10 cellular contexts compared by ENCODE assay signal in the genomic region with DNA sequence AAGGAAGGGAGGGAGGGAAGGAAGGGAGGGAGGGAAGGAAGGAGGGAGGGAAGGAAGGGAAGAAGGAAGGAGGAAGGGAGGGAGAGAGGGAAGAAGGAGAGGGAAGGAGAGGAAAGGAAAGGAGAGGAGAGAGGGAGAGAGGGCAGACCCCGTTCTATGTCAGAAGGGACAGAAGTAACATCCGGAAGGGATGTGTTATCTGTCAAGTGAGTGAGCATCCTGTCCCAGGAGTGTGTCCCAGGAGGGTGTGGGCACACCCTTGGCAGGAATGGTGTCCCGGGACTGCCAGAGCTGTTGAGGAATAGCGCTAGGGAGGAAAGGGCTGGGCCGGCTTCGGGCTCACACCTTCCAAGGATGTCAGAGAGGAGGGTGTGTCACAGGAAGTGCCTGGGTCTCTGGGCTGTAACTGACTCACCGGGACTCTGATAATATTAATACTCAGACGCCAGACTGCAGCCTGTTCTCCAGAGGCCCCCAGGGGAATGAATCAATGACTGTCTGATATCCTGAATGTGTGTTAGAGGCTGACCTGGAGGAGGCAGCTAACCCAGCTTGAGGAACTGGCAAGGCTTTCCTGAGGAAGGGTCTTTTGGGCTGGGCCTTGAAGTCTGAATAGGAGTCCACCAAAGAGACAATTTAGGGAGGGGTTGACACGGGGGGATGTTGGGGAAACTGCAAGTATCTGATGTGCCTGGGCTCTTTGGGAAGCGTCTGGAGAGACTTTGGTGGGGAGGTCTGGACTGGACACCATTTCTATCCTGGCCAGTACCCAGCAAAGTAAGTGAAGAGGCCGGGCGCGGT. TPM values are rescaled to one million over a fixed set of nuclear protein-coding genes. Genes with fewer than 3 reads are reported as not detected.
DNase-seq lines count a peak whose midpoint lies in the region; ATAC-seq and TF ChIP-seq lines count a peak whose summit lies in the region.
"Had no signal": no experiment of that assay in that cellular context is flagged by ENCODE, and none has a peak within 500 bp of the region (broad histone marks: within the 10 kb centered on the region; RNA-seq: fewer than 3 reads in every experiment).

No MANE protein-coding gene starts in this region.

- WGBS in gastroesophageal sphincter (ENCODE audit: low coverage in 1 of 2), 2 donors: 52 to 75% methylated on average over 7 to 8 of the region's 13 CpGs

- no peaks in the 10 kb centered on the region for H3K9me3 Mint-ChIP-seq in stimulated activated naive CD8-positive, alpha-beta T cell treated with anti-CD3 and anti-CD28 coated beads, Interleukin-15, amount 100 ng/mL, for 72 hours

- no peaks in the 10 kb centered on the region for H3K27me3 Mint-ChIP-seq in stimulated activated naive CD8-positive, alpha-beta T cell treated with anti-CD3 and anti-CD28 coated beads, Interleukin-15, amount 100 ng/mL, for 72 hours

- peak; percentile 71 for ATAC-seq in gastroesophageal sphincter
- ATAC-seq in stimulated activated naive CD8-positive, alpha-beta T cell treated with anti-CD3 and anti-CD28 coated beads, Interleukin-15, amount 100 ng/mL, for 72 hours: peak; percentile 65
- no peak for ATAC-seq in GM21529 (IDR thresholded peaks at IDR 0.05; ENCODE audit: unreplicated experiment)

- H3K4me1 Mint-ChIP-seq in stimulated activated naive CD8-positive, alpha-beta T cell treated with anti-CD3 and anti-CD28 coated beads, Interleukin-15, amount 100 ng/mL, for 72 hours: peaks cover 9% of the 10 kb centered on the region

- H3K27me3 ChIP-seq in gastroesophageal sphincter: no peaks in the 10 kb centered on the region
- H3K27me3 ChIP-seq: ascending aorta had no signal

- peak overlapping the region in 1 of 2 donors; percentile 6 for H3K4me3 Mint-ChIP-seq in stimulated activated naive CD8-positive, alpha-beta T cell treated with anti-CD3 and anti-CD28 coated beads, Interleukin-15, amount 100 ng/mL, for 72 hours

- peaks cover 0 to 17% (median 0%) of the 10 kb centered on the region in 3 donors for H3K4me1 ChIP-seq in gastroesophageal sphincter
- H3K4me1 ChIP-seq: ascending aorta had no signal

- no peaks in the 10 kb centered on the region for H3K36me3 ChIP-seq in gastroesophageal sphincter
- H3K36me3 ChIP-seq: ascending aorta, thoracic aorta had no signal

- no peak for TF ChIP-seq EP300 in gastroesophageal sphincter (IDR thresholded peaks at IDR 0.05)

- TF ChIP-seq POLR2A in gastroesophageal sphincter (IDR thresholded peaks at IDR 0.05): no peak

- peak overlapping the region in 2 of 4 donors; percentile 1 to 31 for H3K27ac ChIP-seq in gastroesophageal sphincter
- H3K27ac ChIP-seq: ascending aorta, thoracic aorta had no signal

- no peaks in the 10 kb centered on the region for H3K9me3 ChIP-seq in gastroesophageal sphincter
- H3K9me3 ChIP-seq: ascending aorta, thoracic aorta had no signal

- peak overlapping the region in 1 of 2 donors; percentile 27 for H3K27ac Mint-ChIP-seq in stimulated activated naive CD8-positive, alpha-beta T cell treated with anti-CD3 and anti-CD28 coated beads, Interleukin-15, amount 100 ng/mL, for 72 hours

- TF ChIP-seq CTCF in gastroesophageal sphincter (IDR thresholded peaks at IDR 0.05): no peak
- TF ChIP-seq CTCF in GM10266 (IDR thresholded peaks at IDR 0.05; ENCODE audit: control insufficient read depth, insufficient read depth, low read depth, missing control alignments): no peak

- H3K4me3 ChIP-seq in gastroesophageal sphincter: no peak overlapping the region
- H3K4me3 ChIP-seq: ascending aorta, thoracic aorta had no signal

- DNase-seq in activated effector memory CD4-positive, alpha-beta T cell treated with anti-CD3 and anti-CD28 coated beads, Interleukin-2, amount 50 U/mL, for 16 hours: peak; percentile 67
- no peak for DNase-seq in activated effector memory CD4-positive, alpha-beta T cell treated with Interleukin-2 at 50 U/mL for 16 hours
- peak; percentile 66 for DNase-seq in T1000 (lab: John Stamatoyannopoulos, UW)
- DNase-seq in stimulated activated naive CD8-positive, alpha-beta T cell treated with anti-CD3 and anti-CD28 coated beads, Interleukin-15, amount 100 ng/mL, for 72 hours: no peak
- DNase-seq in GM10266 (ENCODE audit: extremely low spot score): no peak
- no peak for DNase-seq in NK-92 (lab: John Stamatoyannopoulos, UW; ENCODE audit: unreplicated experiment)

RNA-seq across cellular contexts. Expression of a gene that starts 18.9 kb away (rescaled TPM):
- total RNA-seq in gastroesophageal sphincter: over 10,000 TPM in 1 of 4 donors, 1,000 to 10,000 TPM in 3; 4,936 to 13,281 (median 6,781) TPM

RNA-seq across cellular contexts. Expression of a gene that starts 35.7 kb away (rescaled TPM):
- 10 to 100 TPM in 1 of 4 donors, 1 to 10 TPM in 3; 5.8 to 11.8 (median 8.2) TPM for total RNA-seq in gastroesophageal sphincter

RNA-seq across cellular contexts. Expression of a gene that starts 43.3 kb away (rescaled TPM):
- 10 to 100 TPM in 3 of 4 donors, 1 to 10 TPM in 1; 6.5 to 32.0 (median 26.3) TPM for total RNA-seq in gastroesophageal sphincter

Comparison
In these comparisons a context has a peak if more than half of its experiments do, and no peak if none do; other contexts are left out.
1. DNase-seq: peak in activated effector memory CD4-positive, alpha-beta T cell treated with anti-CD3 and anti-CD28 coated beads, Interleukin-2, amount 50 U/mL, for 16 hours (single experiment) and T1000 (single experiment); none in activated effector memory CD4-positive, alpha-beta T cell treated with Interleukin-2 at 50 U/mL for 16 hours (single experiment), stimulated activated naive CD8-positive, alpha-beta T cell treated with anti-CD3 and anti-CD28 coated beads, Interleukin-15, amount 100 ng/mL, for 72 hours (0 of 2), GM10266 (single experiment) and NK-92 (single experiment).